ENCODE assay signal across 7 cellular contexts in genomic region chr7:1838911-1839531, GRCh38.
DNase-seq lines count a peak whose midpoint lies in the region; ATAC-seq and TF ChIP-seq lines count a peak whose summit lies in the region.
"Not testable (repeated sequence)": the region's sequence is repeated elsewhere in the genome, so short reads cannot be mapped to it uniquely, and the experiment has no call there.

No MANE protein-coding gene starts in this region.

- POLR2A ChIA-PET in WTC11 (lab: Charles Lee), result not testable (repeated sequence)

- H3K9me3 ChIP-seq in BLaER1 (peaks cover 21% of the 10 kb centered on the region), spleen (peaks cover 0 to 18% (median 12%) of the 10 kb centered on the region in 8 donors)

- H3K9ac ChIP-seq in BLaER1, result not testable (repeated sequence)

- not testable (repeated sequence) for H3K4me3 ChIP-seq in BLaER1; HL-60 (replicated peaks; ENCODE audit: insufficient read depth, low read length); spleen

- H3K4me1 Mint-ChIP-seq in WTC11; natural killer cell treated with Interleukin-12 subunit alpha and Interleukin-12 subunit beta and Interleukin-15 and Interleukin-18, amount 100 ng/mL, for 72 hours (ENCODE audit: low read depth in 2 of 2): not testable (repeated sequence)

- DNase-seq in HL-60 (ENCODE audit: low read depth in 1 of 2, low spot score in 1 of 2), result not testable (repeated sequence)
- DNase-seq in WTC11 (ENCODE audit: low spot score) (peak; percentile 7), islet precursor cell (peak; percentile 32), spleen (peak; percentile 69)
- DNase-seq in natural killer cell treated with Interleukin-12 subunit alpha and Interleukin-12 subunit beta and Interleukin-15 and Interleukin-18, amount 100 ng/mL, for 72 hours (ENCODE audit: low spot score), result peak; percentile 51

- 79 to 94% (median 91%) methylated on average over 10 to 21 of the region's 21 CpGs for WGBS in spleen, 5 donors

- CTCF ChIA-PET in WTC11 (lab: Charles Lee), result not testable (repeated sequence)

- H3K4me3 Mint-ChIP-seq in WTC11; natural killer cell treated with Interleukin-12 subunit alpha and Interleukin-12 subunit beta and Interleukin-15 and Interleukin-18, amount 100 ng/mL, for 72 hours: not testable (repeated sequence)

- not testable (repeated sequence) for H3K27me3 ChIP-seq in BLaER1; HL-60 (ENCODE audit: insufficient read depth, poor library complexity, severe bottlenecking); spleen (replicated peaks in 1 of 7)

- not testable (repeated sequence) for TF ChIP-seq POLR2A in spleen (IDR thresholded peaks at IDR 0.05)

- H3K36me3 Mint-ChIP-seq in WTC11; natural killer cell treated with Interleukin-12 subunit alpha and Interleukin-12 subunit beta and Interleukin-15 and Interleukin-18, amount 100 ng/mL, for 72 hours: not testable (repeated sequence)

- not testable (repeated sequence) for H3K27me3 Mint-ChIP-seq in WTC11 (ENCODE audit: low read depth); natural killer cell treated with Interleukin-12 subunit alpha and Interleukin-12 subunit beta and Interleukin-15 and Interleukin-18, amount 100 ng/mL, for 72 hours

- not testable (repeated sequence) for TF ChIP-seq CTCF in HL-60 (IDR thresholded peaks at IDR 0.05; ENCODE audit: insufficient read depth, low read length); WTC11 (IDR thresholded peaks at IDR 0.05); spleen (IDR thresholded peaks at IDR 0.05 in 8 of 11, conservative IDR thresholded peaks at IDR 0.05 in 3 of 11)

- not testable (repeated sequence) for H3K27ac ChIP-seq in BLaER1, spleen
- peak overlapping the region; percentile 6 for H3K27ac ChIP-seq in HL-60 (replicated peaks)

- not testable (repeated sequence) for H3K27ac Mint-ChIP-seq in WTC11; natural killer cell treated with Interleukin-12 subunit alpha and Interleukin-12 subunit beta and Interleukin-15 and Interleukin-18, amount 100 ng/mL, for 72 hours

- not testable (repeated sequence) for ATAC-seq in WTC11; natural killer cell treated with Interleukin-12 subunit alpha and Interleukin-12 subunit beta and Interleukin-15 and Interleukin-18, amount 100 ng/mL, for 72 hours
- peak; percentile 23 for ATAC-seq in esophagus mucosa

- H3K36me3 ChIP-seq in BLaER1 (peaks cover 17% of the 10 kb centered on the region), spleen (peaks cover 0 to 44% (median 0%) of the 10 kb centered on the region in 6 donors)

- H3K4me2 ChIP-seq in BLaER1, result peak overlapping the region; percentile 36; the same call in 1 of the 2 replicates

- intact Hi-C loops in spleen (cut with DNase I; ENCODE audit: low total_unique reads), result not testable (repeated sequence)

- H3K4me1 ChIP-seq in BLaER1 (peaks cover 52% of the 10 kb centered on the region), spleen (peaks cover 0 to 13% (median 2%) of the 10 kb centered on the region in 6 donors)

- H4K20me1 ChIP-seq in BLaER1, result peaks cover 69% of the 10 kb centered on the region

- not testable (repeated sequence) for H3K9me3 Mint-ChIP-seq in WTC11; natural killer cell treated with Interleukin-12 subunit alpha and Interleukin-12 subunit beta and Interleukin-15 and Interleukin-18, amount 100 ng/mL, for 72 hours
